1 cellular context compared by ENCODE assay signal in genomic region chr2:69436937-69437750, GRCh38.
TF ChIP-seq lines count a peak whose summit lies in the region.

NFU1 (minus strand) TSS chr2:69437435; CDS start chr2:69437422, 13 bp downstream.

TF ChIP-seq in SK-N-SH, 30 proteins besides CTCF, POLR2A, EP300 and RAD21 (continued from another document):
- TF ChIP-seq IRF3 (IDR thresholded peaks at IDR 0.05; ENCODE audit: low read depth, low read length) = no peak
- peak; percentile 82 for TF ChIP-seq NRF1 (IDR thresholded peaks at IDR 0.05; ENCODE audit: low read depth, low read length)
